17 cellular contexts compared by ENCODE assay signal in genomic region chr7:39428221-39428620, GRCh38.
DNase-seq lines count a peak whose midpoint lies in the region; ATAC-seq and TF ChIP-seq lines count a peak whose summit lies in the region.
"Had no signal": no experiment of that assay in that cellular context is flagged by ENCODE, and none has a peak within 500 bp of the region (broad histone marks: within the 10 kb centered on the region; RNA-seq: fewer than 3 reads in every experiment).

No MANE protein-coding gene starts in this region.

- H3K79me2 ChIP-seq in PC-3 (ENCODE audit: low read length), result no peaks in the 10 kb centered on the region

- POLR2A ChIA-PET in PC-3 (lab: Charles Lee; ENCODE audit: unreplicated experiment), result no interaction called here

- in situ Hi-C loops in Caki2 (cut with HindIII; ENCODE audit: low pct_unique_long_range_greater_than_20kb, low sequenced_read_pairs), result no loop called here

- CTCF ChIA-PET in PC-3 (lab: Charles Lee), result interaction anchor here (0.6 kb wide), 1 partner anchor 36 kb away, joined by 3 read pairs; no protein-coding TSS in a partner anchor

- H3K4me3 Mint-ChIP-seq in type B pancreatic cell, result no peak overlapping the region
- H3K4me3 Mint-ChIP-seq: activated CD4-positive, alpha-beta memory T cell treated with anti-CD3 and anti-CD28 coated beads, Interleukin-2, amount 10 ng/mL, durations not matched to agents 7 days and 5 days; stimulated activated naive B cell treated with anti-CD40 and anti-IgM and Interleukin-4, amounts not matched to agents 10 μg/mL and 1 μg/mL and 100 μg/mL, for 72 hours had no signal

- H3K9me2 ChIP-seq in PC-3 (replicated peaks; ENCODE audit: low read length), result no peaks in the 10 kb centered on the region

- ATAC-seq in PC-3 (peak; percentile 95), HG03354 (IDR thresholded peaks at IDR 0.05; ENCODE audit: poor library complexity, severe bottlenecking, unreplicated experiment) (no peak)
- ATAC-seq: stimulated activated naive B cell treated with anti-CD40 and anti-IgM and Interleukin-4, amounts not matched to agents 10 μg/mL and 1 μg/mL and 100 μg/mL, for 72 hours had no signal

- DNase-seq in Caki2 (ENCODE audit: low read depth) (peak; percentile 17), PC-3 (peak; percentile 78), epidermal melanocyte (ENCODE audit: insufficient read length, low spot score) (peak; percentile 35), type B pancreatic cell (ENCODE audit: extremely low spot score, unreplicated experiment) (no peak), GDM1 (lab: John Stamatoyannopoulos, UW) (no peak), NCI-H146 treated with DMSO at 0.1 percent for 48 hours (lab: John Stamatoyannopoulos, UW; ENCODE audit: unreplicated experiment) (no peak)
- DNase-seq: activated CD4-positive, alpha-beta memory T cell treated with anti-CD3 and anti-CD28 coated beads, Interleukin-2, amount 10 ng/mL, durations not matched to agents 7 days and 5 days; NCI-H1092 treated with DMSO at 0.1 percent for 48 hours; NCI-H446; PC-9; stimulated activated CD4-positive, alpha-beta T cell treated with anti-CD3 and anti-CD28 coated beads, Interleukin-4, amount 100 ng/mL, for 1 hour; stimulated activated naive B cell treated with anti-CD40 and anti-IgM and Interleukin-4, amounts not matched to agents 10 μg/mL and 1 μg/mL and 100 μg/mL, for 72 hours had no signal

- H3K4me2 ChIP-seq in PC-3 (ENCODE audit: low read length), result no peak overlapping the region
- H3K4me2 ChIP-seq: PC-9 had no signal

- no peaks in the 10 kb centered on the region for H3K4me1 Mint-ChIP-seq in type B pancreatic cell (ENCODE audit: unreplicated experiment)
- H3K4me1 Mint-ChIP-seq: activated CD4-positive, alpha-beta memory T cell treated with anti-CD3 and anti-CD28 coated beads, Interleukin-2, amount 10 ng/mL, durations not matched to agents 7 days and 5 days had no signal

- H3K9me3 Mint-ChIP-seq in type B pancreatic cell, result no peaks in the 10 kb centered on the region
- H3K9me3 Mint-ChIP-seq: activated CD4-positive, alpha-beta memory T cell treated with anti-CD3 and anti-CD28 coated beads, Interleukin-2, amount 10 ng/mL, durations not matched to agents 7 days and 5 days; activated T-helper 2 cell treated with anti-CD3 and anti-CD28 coated beads, Interferon-gamma antibody, Interleukin-2, Interleukin-4, amounts not matched to agents 10 μg/mL and 5 μg/mL and 100 μg/mL, durations not matched to agents 14 hours and 24 hours and 36 hours; stimulated activated naive B cell treated with anti-CD40 and anti-IgM and Interleukin-4, amounts not matched to agents 10 μg/mL and 1 μg/mL and 100 μg/mL, for 72 hours had no signal

- 71% methylated on average over 1 of the region's 1 CpG; no CpG with 5 or more reads in 1 of the 2 experiments for WGBS in mesodermal cell (ENCODE audit: insufficient coverage in 2 of 2), 2 experiments

- H3K36me3 ChIP-seq in PC-3 (ENCODE audit: low read depth, low read length) (no peaks in the 10 kb centered on the region), mesodermal cell (ENCODE audit: control insufficient read depth, insufficient read depth, low read length) (no peaks in the 10 kb centered on the region)

- H3F3A ChIP-seq in PC-3 (ENCODE audit: low read length, unreplicated experiment), result no peaks in the 10 kb centered on the region

- no peaks in the 10 kb centered on the region for H3K36me3 Mint-ChIP-seq in type B pancreatic cell
- H3K36me3 Mint-ChIP-seq: stimulated activated naive B cell treated with anti-CD40 and anti-IgM and Interleukin-4, amounts not matched to agents 10 μg/mL and 1 μg/mL and 100 μg/mL, for 72 hours had no signal

- no peak overlapping the region for H3K27ac ChIP-seq in PC-3 (ENCODE audit: low read length)
- peak overlapping the region; percentile 62 for H3K27ac ChIP-seq in mesodermal cell (ENCODE audit: low read depth, low read length, severe bottlenecking)
- H3K27ac ChIP-seq: C4-2B, epithelial cell of prostate, PC-9 had no signal

- H3K4me1 ChIP-seq in PC-3 (ENCODE audit: insufficient read depth, low read length), result peaks cover 15% of the 10 kb centered on the region
- H3K4me1 ChIP-seq in mesodermal cell (ENCODE audit: control insufficient read depth, insufficient read depth, low read length, poor library complexity, severe bottlenecking), result peaks cover 23% of the 10 kb centered on the region

- H2AFZ ChIP-seq in PC-3 (ENCODE audit: low read length), result no peak overlapping the region
- H2AFZ ChIP-seq: PC-9 had no signal

- peaks cover 16% of the 10 kb centered on the region; the same call in 1 of the 2 replicates for H3K27me3 ChIP-seq in PC-3 (ENCODE audit: low read length)

- H3K4me3 ChIP-seq in PC-3 (ENCODE audit: low read length) (no peak overlapping the region), mesodermal cell (ENCODE audit: extremely low read depth, insufficient read depth, low read length, poor library complexity, severe bottlenecking) (no peak overlapping the region)
- H3K4me3 ChIP-seq: PC-9 had no signal

- intact Hi-C loops in PC-3 (cut with micrococcal nuclease), result no loop called here

- no peaks in the 10 kb centered on the region for H3K9me3 ChIP-seq in PC-3 (ENCODE audit: low read length)
- H3K9me3 ChIP-seq in mesodermal cell (ENCODE audit: control insufficient read depth, low read length), result no peaks in the 10 kb centered on the region

- TF ChIP-seq CTCF in PC-3 (conservative IDR thresholded peaks at IDR 0.05; ENCODE audit: low read depth, low read length), result no peak
- no peak for TF ChIP-seq CTCF in type B pancreatic cell (conservative IDR thresholded peaks at IDR 0.05)

- no peaks in the 10 kb centered on the region for H4K20me1 ChIP-seq in PC-3 (ENCODE audit: low read length)

- H3K9ac ChIP-seq in PC-3 (ENCODE audit: low read length), result no peak overlapping the region

- no peak overlapping the region for H3K27ac Mint-ChIP-seq in type B pancreatic cell
- H3K27ac Mint-ChIP-seq: activated CD4-positive, alpha-beta memory T cell treated with anti-CD3 and anti-CD28 coated beads, Interleukin-2, amount 10 ng/mL, durations not matched to agents 7 days and 5 days; activated T-helper 2 cell treated with anti-CD3 and anti-CD28 coated beads, Interferon-gamma antibody, Interleukin-2, Interleukin-4, amounts not matched to agents 10 μg/mL and 5 μg/mL and 100 μg/mL, durations not matched to agents 14 hours and 24 hours and 36 hours; stimulated activated naive B cell treated with anti-CD40 and anti-IgM and Interleukin-4, amounts not matched to agents 10 μg/mL and 1 μg/mL and 100 μg/mL, for 72 hours had no signal

- BruUV-seq in PC-3 (replicated peaks; lab: Mats Ljungman, UMichigan), result no TSS peak

- H3K27me3 Mint-ChIP-seq in type B pancreatic cell, result no peaks in the 10 kb centered on the region
- H3K27me3 Mint-ChIP-seq: activated CD4-positive, alpha-beta memory T cell treated with anti-CD3 and anti-CD28 coated beads, Interleukin-2, amount 10 ng/mL, durations not matched to agents 7 days and 5 days had no signal

Comparison
In these comparisons a context has a peak if more than half of its experiments do, and no peak if none do; other contexts are left out.
1. DNase-seq: peak in Caki2 (single experiment), PC-3 (single experiment) and epidermal melanocyte (single experiment); none in type B pancreatic cell (single experiment), GDM1 (single experiment) and NCI-H146 treated with DMSO at 0.1 percent for 48 hours (single experiment).